ENCODE assay signal across 35 cellular contexts in genomic region chr2:238148981-238149380, GRCh38. TPM values are rescaled to one million over a fixed set of nuclear protein-coding genes. Genes with fewer than 3 reads are reported as not detected.
"Had no signal": no experiment of that assay in that cellular context is flagged by ENCODE, and none has a peak within 500 bp of the region (broad histone marks: within the 10 kb centered on the region; RNA-seq: fewer than 3 reads in every experiment).

No MANE protein-coding gene starts in this region.

- H3K4me1 Mint-ChIP-seq: activated CD4-positive, alpha-beta T cell treated with anti-CD3 and anti-CD28 coated beads for 36 hours; activated CD4-positive, alpha-beta T cell treated with anti-CD3 and anti-CD28 coated beads, Interleukin-2, amount 10 ng/mL, durations not matched to agents 24 days and 14 days; activated CD8-positive, alpha-beta memory T cell treated with anti-CD3 and anti-CD28 coated beads, Interleukin-2, amount 10 ng/mL, durations not matched to agents 7 days and 5 days; activated naive CD4-positive, alpha-beta T cell treated with anti-CD3 and anti-CD28 coated beads, Interleukin-2, amount 50 U/mL, for 24 hours; T-helper 17 cell had no signal

- H3K36me3 ChIP-seq: breast epithelium, cardiac muscle cell, colonic mucosa, esophagus squamous epithelium had no signal

- H3K9me3 ChIP-seq: ascending aorta, breast epithelium, colonic mucosa, esophagus squamous epithelium had no signal

- H3K27ac Mint-ChIP-seq: activated CD4-positive, alpha-beta memory T cell treated with anti-CD3 and anti-CD28 coated beads for 36 hours; activated CD4-positive, alpha-beta T cell treated with anti-CD3 and anti-CD28 coated beads for 36 hours; activated CD4-positive, alpha-beta T cell treated with anti-CD3 and anti-CD28 coated beads, Interleukin-2, amount 10 ng/mL, durations not matched to agents 24 days and 14 days; activated CD8-positive, alpha-beta memory T cell treated with anti-CD3 and anti-CD28 coated beads, Interleukin-2, amount 10 ng/mL, durations not matched to agents 7 days and 5 days; activated CD8-positive, alpha-beta T cell treated with anti-CD3 and anti-CD28 coated beads, Interleukin-2, amount 10 ng/mL, durations not matched to agents 7 days and 5 days; activated naive CD4-positive, alpha-beta T cell treated with anti-CD3 and anti-CD28 coated beads for 36 hours; activated naive CD8-positive, alpha-beta T cell treated with anti-CD3 and anti-CD28 coated beads for 36 hours; activated T-helper 1 cell treated with anti-CD3 and anti-CD28 coated beads, Interleukin-12 subunit alpha, Interleukin-12 subunit beta, Interleukin-2, Interleukin-4 antibody, amounts not matched to agents 30 ng/mL and 10 ng/mL and 1 ng/mL, durations not matched to agents 14 hours and 24 hours and 36 hours; activated T-helper 2 cell treated with anti-CD3 and anti-CD28 coated beads, Interferon-gamma antibody, Interleukin-2, Interleukin-4, amounts not matched to agents 10 μg/mL and 5 μg/mL and 100 μg/mL, durations not matched to agents 14 hours and 24 hours and 36 hours; brain; T-helper 17 cell; T-helper 2 cell treated with Interferon-gamma antibody and Interleukin-4, amounts not matched to agents 5 μg/mL and 100 μg/mL, for 36 hours had no signal

- H3K27me3 ChIP-seq: ascending aorta, breast epithelium, cardiac muscle cell, colonic mucosa, esophagus squamous epithelium had no signal

- H3K4me3 ChIP-seq: ascending aorta, breast epithelium, cardiac muscle cell, colonic mucosa, esophagus squamous epithelium had no signal

- H3K36me3 Mint-ChIP-seq: activated CD4-positive, alpha-beta memory T cell treated with anti-CD3 and anti-CD28 coated beads for 36 hours; activated CD8-positive, alpha-beta memory T cell treated with anti-CD3 and anti-CD28 coated beads, Interleukin-2, amount 10 ng/mL, durations not matched to agents 7 days and 5 days; activated naive CD4-positive, alpha-beta T cell treated with anti-CD3 and anti-CD28 coated beads, Interleukin-2, amount 50 U/mL, for 24 hours; activated naive CD8-positive, alpha-beta T cell treated with anti-CD3 and anti-CD28 coated beads for 36 hours; brain had no signal

- H3K4me3 Mint-ChIP-seq: activated CD4-positive, alpha-beta memory T cell treated with anti-CD3 and anti-CD28 coated beads for 36 hours; activated CD4-positive, alpha-beta T cell treated with anti-CD3 and anti-CD28 coated beads for 36 hours; activated CD4-positive, alpha-beta T cell treated with anti-CD3 and anti-CD28 coated beads, Interleukin-2, amount 10 ng/mL, durations not matched to agents 24 days and 14 days; activated CD8-positive, alpha-beta memory T cell treated with anti-CD3 and anti-CD28 coated beads, Interleukin-2, amount 10 ng/mL, durations not matched to agents 7 days and 5 days; activated CD8-positive, alpha-beta T cell treated with anti-CD3 and anti-CD28 coated beads, Interleukin-2, amount 10 ng/mL, durations not matched to agents 7 days and 5 days; activated naive CD4-positive, alpha-beta T cell treated with anti-CD3 and anti-CD28 coated beads for 36 hours; activated naive CD4-positive, alpha-beta T cell treated with anti-CD3 and anti-CD28 coated beads, Interleukin-2, amount 50 U/mL, for 24 hours; activated naive CD8-positive, alpha-beta T cell treated with anti-CD3 and anti-CD28 coated beads for 36 hours; activated T-helper 1 cell treated with anti-CD3 and anti-CD28 coated beads, Interleukin-12 subunit alpha, Interleukin-12 subunit beta, Interleukin-2, Interleukin-4 antibody, amounts not matched to agents 30 ng/mL and 10 ng/mL and 1 ng/mL, durations not matched to agents 14 hours and 24 hours and 36 hours; brain; T-helper 17 cell; T-helper 2 cell treated with Interferon-gamma antibody and Interleukin-4, amounts not matched to agents 5 μg/mL and 100 μg/mL, for 36 hours had no signal

- H3K27me3 Mint-ChIP-seq: activated CD4-positive, alpha-beta memory T cell treated with anti-CD3 and anti-CD28 coated beads for 36 hours; activated CD4-positive, alpha-beta T cell treated with anti-CD3 and anti-CD28 coated beads for 36 hours; activated CD4-positive, alpha-beta T cell treated with anti-CD3 and anti-CD28 coated beads, Interleukin-2, amount 10 ng/mL, durations not matched to agents 24 days and 14 days; activated CD8-positive, alpha-beta memory T cell treated with anti-CD3 and anti-CD28 coated beads, Interleukin-2, amount 10 ng/mL, durations not matched to agents 7 days and 5 days; activated naive CD4-positive, alpha-beta T cell treated with anti-CD3 and anti-CD28 coated beads, Interleukin-2, amount 50 U/mL, for 24 hours; activated naive CD8-positive, alpha-beta T cell treated with anti-CD3 and anti-CD28 coated beads for 36 hours; brain; T-helper 17 cell had no signal

- H3K9me3 Mint-ChIP-seq: activated CD4-positive, alpha-beta T cell treated with anti-CD3 and anti-CD28 coated beads, Interleukin-2, amount 10 ng/mL, durations not matched to agents 24 days and 14 days; activated naive CD4-positive, alpha-beta T cell treated with anti-CD3 and anti-CD28 coated beads for 36 hours; activated naive CD4-positive, alpha-beta T cell treated with anti-CD3 and anti-CD28 coated beads, Interleukin-2, amount 50 U/mL, for 24 hours; activated naive CD8-positive, alpha-beta T cell treated with anti-CD3 and anti-CD28 coated beads for 36 hours; activated T-helper 1 cell treated with anti-CD3 and anti-CD28 coated beads, Interleukin-12 subunit alpha, Interleukin-12 subunit beta, Interleukin-2, Interleukin-4 antibody, amounts not matched to agents 30 ng/mL and 10 ng/mL and 1 ng/mL, durations not matched to agents 14 hours and 24 hours and 36 hours; activated T-helper 2 cell treated with anti-CD3 and anti-CD28 coated beads, Interferon-gamma antibody, Interleukin-2, Interleukin-4, amounts not matched to agents 10 μg/mL and 5 μg/mL and 100 μg/mL, durations not matched to agents 14 hours and 24 hours and 36 hours; T-helper 2 cell treated with Interferon-gamma antibody and Interleukin-4, amounts not matched to agents 5 μg/mL and 100 μg/mL, for 36 hours had no signal

- H3K4me1 ChIP-seq: breast epithelium, colonic mucosa had no signal

- ATAC-seq: activated CD4-positive, alpha-beta T cell treated with anti-CD3 and anti-CD28 coated beads for 36 hours; activated CD8-positive, alpha-beta memory T cell treated with anti-CD3 and anti-CD28 coated beads, Interleukin-2, amount 10 ng/mL, durations not matched to agents 7 days and 5 days; activated CD8-positive, alpha-beta T cell treated with anti-CD3 and anti-CD28 coated beads, Interleukin-2, amount 10 ng/mL, durations not matched to agents 7 days and 5 days; T-helper 17 cell had no signal

- DNase-seq: activated CD4-positive, alpha-beta memory T cell treated with anti-CD3 and anti-CD28 coated beads for 36 hours; activated CD4-positive, alpha-beta T cell treated with anti-CD3 and anti-CD28 coated beads for 36 hours; activated CD4-positive, alpha-beta T cell treated with anti-CD3 and anti-CD28 coated beads, Interleukin-2, amount 10 ng/mL, durations not matched to agents 24 days and 14 days; activated CD4-positive, CD25-positive, alpha-beta regulatory T cell; activated CD4-positive, CD25-positive, alpha-beta regulatory T cell treated with anti-CD3 and anti-CD28 coated beads, Interleukin-2, amount 50 U/mL, for 72 hours; activated CD8-positive, alpha-beta memory T cell treated with anti-CD3 and anti-CD28 coated beads, Interleukin-2, amount 10 ng/mL, durations not matched to agents 7 days and 5 days; activated CD8-positive, alpha-beta memory T cell treated with anti-CD3 and anti-CD28 coated beads, Interleukin-2, amount 50 U/mL, for 4 hours; activated CD8-positive, alpha-beta T cell treated with anti-CD3 and anti-CD28 coated beads, Interleukin-2, amount 10 ng/mL, durations not matched to agents 7 days and 5 days; activated effector memory CD4-positive, alpha-beta T cell treated with anti-CD3 and anti-CD28 coated beads, Interleukin-2, amount 50 U/mL, for 16 hours; activated naive CD4-positive, alpha-beta T cell treated with anti-CD3 and anti-CD28 coated beads for 36 hours; activated naive CD8-positive, alpha-beta T cell treated with anti-CD3 and anti-CD28 coated beads for 36 hours; activated T-cell treated with anti-CD3 and anti-CD28 coated beads, Interleukin-2, amount 50 U/mL, for 1 hour; activated T-cell treated with anti-CD3 and anti-CD28 coated beads, Interleukin-2, amount 50 U/mL, for 48 hours; central memory CD4-positive, alpha-beta T cell; cerebellar nuclear complex; colonic mucosa; effector CD8-positive, alpha-beta T cell; esophagus squamous epithelium; foreskin melanocyte; head of caudate nucleus; T-helper 1 cell; T-helper 17 cell; T1000 had no signal

- H3K27ac ChIP-seq: ascending aorta, breast epithelium, cardiac muscle cell, colonic mucosa, epithelial cell of prostate, esophagus squamous epithelium had no signal

RNA-seq across cellular contexts. Expression of gene ERFE, which starts 9.8 kb away (rescaled TPM):
- total RNA-seq: activated CD4-positive, alpha-beta memory T cell treated with anti-CD3 and anti-CD28 coated beads for 36 hours; activated CD8-positive, alpha-beta memory T cell treated with anti-CD3 and anti-CD28 coated beads, Interleukin-2, amount 10 ng/mL, durations not matched to agents 7 days and 5 days; activated T-helper 1 cell treated with anti-CD3 and anti-CD28 coated beads, Interleukin-12 subunit alpha, Interleukin-12 subunit beta, Interleukin-2, Interleukin-4 antibody, amounts not matched to agents 30 ng/mL and 10 ng/mL and 1 ng/mL, durations not matched to agents 14 hours and 24 hours and 36 hours; T-helper 17 cell had no signal

RNA-seq across cellular contexts. Expression of gene KLHL30, which starts 10.5 kb away (rescaled TPM):
- total RNA-seq: activated CD4-positive, alpha-beta memory T cell treated with anti-CD3 and anti-CD28 coated beads for 36 hours; activated CD4-positive, alpha-beta T cell treated with anti-CD3 and anti-CD28 coated beads for 36 hours; activated CD4-positive, alpha-beta T cell treated with anti-CD3 and anti-CD28 coated beads, Interleukin-2, amount 10 ng/mL, durations not matched to agents 24 days and 14 days; activated CD8-positive, alpha-beta memory T cell treated with anti-CD3 and anti-CD28 coated beads for 36 hours; activated CD8-positive, alpha-beta memory T cell treated with anti-CD3 and anti-CD28 coated beads, Interleukin-2, amount 10 ng/mL, durations not matched to agents 7 days and 5 days; activated CD8-positive, alpha-beta T cell treated with anti-CD3 and anti-CD28 coated beads, Interleukin-2, amount 10 ng/mL, durations not matched to agents 7 days and 5 days; activated naive CD4-positive, alpha-beta T cell treated with anti-CD3 and anti-CD28 coated beads for 36 hours; activated naive CD8-positive, alpha-beta T cell treated with anti-CD3 and anti-CD28 coated beads for 36 hours; activated T-helper 1 cell treated with anti-CD3 and anti-CD28 coated beads, Interleukin-12 subunit alpha, Interleukin-12 subunit beta, Interleukin-2, Interleukin-4 antibody, amounts not matched to agents 30 ng/mL and 10 ng/mL and 1 ng/mL, durations not matched to agents 14 hours and 24 hours and 36 hours; activated T-helper 2 cell treated with anti-CD3 and anti-CD28 coated beads, Interferon-gamma antibody, Interleukin-2, Interleukin-4, amounts not matched to agents 10 μg/mL and 5 μg/mL and 100 μg/mL, durations not matched to agents 14 hours and 24 hours and 36 hours; dermis microvascular lymphatic vessel endothelial cell; endothelial cell of umbilical vein; T-helper 17 cell had no signal
- polyA plus RNA-seq: endothelial cell of umbilical vein had no signal

RNA-seq across cellular contexts. Expression of gene ESPNL, which starts 48.8 kb away (rescaled TPM):
- total RNA-seq: activated naive CD8-positive, alpha-beta T cell treated with anti-CD3 and anti-CD28 coated beads for 36 hours; ascending aorta; dermis microvascular lymphatic vessel endothelial cell; endothelial cell of umbilical vein had no signal
- polyA plus RNA-seq: endothelial cell of umbilical vein had no signal
